In genomic region chr11:124745835-124746620, GRCh38 we compare ENCODE assay signal across 8 cellular contexts. TPM values are rescaled to one million over a fixed set of nuclear protein-coding genes. Genes with fewer than 3 reads are reported as not detected.
DNase-seq lines count a peak whose midpoint lies in the region; ATAC-seq and TF ChIP-seq lines count a peak whose summit lies in the region.

No MANE protein-coding gene starts in this region.

- peaks cover 9% of the 10 kb centered on the region for H3K36me3 Mint-ChIP-seq in Caco-2 (ENCODE audit: insufficient read depth, unreplicated experiment)
- H3K36me3 Mint-ChIP-seq in activated naive CD8-positive, alpha-beta T cell treated with anti-CD3 and anti-CD28 coated beads for 36 hours, result no peaks in the 10 kb centered on the region

- H3K9me3 Mint-ChIP-seq in Caco-2 (ENCODE audit: unreplicated experiment), result no peaks in the 10 kb centered on the region
- H3K9me3 Mint-ChIP-seq in activated naive CD8-positive, alpha-beta T cell treated with anti-CD3 and anti-CD28 coated beads for 36 hours, result no peaks in the 10 kb centered on the region

- peaks cover 25% of the 10 kb centered on the region for H3K4me1 ChIP-seq in Caco-2

- peaks cover 2% of the 10 kb centered on the region; the same call in 1 of the 2 replicates for H3K27me3 ChIP-seq in Caco-2 (replicated peaks; ENCODE audit: control insufficient read depth, insufficient read depth, low read length)

- H3K27me3 Mint-ChIP-seq in Caco-2 (ENCODE audit: insufficient read depth, unreplicated experiment), result peaks cover 11% of the 10 kb centered on the region
- peaks cover 11% of the 10 kb centered on the region for H3K27me3 Mint-ChIP-seq in activated naive CD8-positive, alpha-beta T cell treated with anti-CD3 and anti-CD28 coated beads for 36 hours

- peak overlapping the region; percentile 84 for H3K4me3 Mint-ChIP-seq in Caco-2 (ENCODE audit: unreplicated experiment)
- H3K4me3 Mint-ChIP-seq in activated naive CD8-positive, alpha-beta T cell treated with anti-CD3 and anti-CD28 coated beads for 36 hours, result peak overlapping the region; percentile 90

- peaks cover 17% of the 10 kb centered on the region for H3K4me1 Mint-ChIP-seq in Caco-2 (ENCODE audit: low read depth, unreplicated experiment)
- peaks cover 7% of the 10 kb centered on the region for H3K4me1 Mint-ChIP-seq in activated naive CD8-positive, alpha-beta T cell treated with anti-CD3 and anti-CD28 coated beads for 36 hours

- CTCF ChIA-PET in Caco-2 (lab: Charles Lee), result interaction anchor here (0.5 to 2.2 kb wide), 32 partner anchors 10 to 1567 kb away, joined by 3 to 71 read pairs (median 4); partner anchors contain the start of genes ESAM, MSANTD2, ROBO3 and SIAE

- H3K36me3 ChIP-seq in Caco-2 (ENCODE audit: control insufficient read depth, insufficient read depth, low read length), result no peaks in the 10 kb centered on the region

- POLR2A ChIA-PET in Caco-2 (lab: Charles Lee), result interaction anchor here (1.0 to 2.1 kb wide), 8 partner anchors 12 to 130 kb away, joined by 3 to 14 read pairs (median 6); partner anchors contain the start of genes MSANTD2, SIAE, SPA17 and TBRG1

- peak; percentile 45 to 58 for TF ChIP-seq CTCF in Caco-2 (IDR thresholded peaks at IDR 0.05; ENCODE audit: insufficient read depth in 1 of 2, low read depth in 1 of 2, low read length in 1 of 2, severe bottlenecking in 1 of 2, unreplicated experiment in 1 of 2)

- intact Hi-C loops in Caco-2 (cut with micrococcal nuclease; ENCODE audit: unreplicated experiment), result loop anchor here (1.0 kb wide), 4 partner anchors 21 to 91 kb away; no protein-coding TSS in a partner anchor

- H3K4me3 ChIP-seq in Caco-2 (ENCODE audit: low read depth, low read length), result peak overlapping the region; percentile 57

- H3K27ac Mint-ChIP-seq in Caco-2 (ENCODE audit: unreplicated experiment), result peak overlapping the region; percentile 60
- peak overlapping the region; percentile 82 for H3K27ac Mint-ChIP-seq in activated naive CD8-positive, alpha-beta T cell treated with anti-CD3 and anti-CD28 coated beads for 36 hours

- no peaks in the 10 kb centered on the region for H3K9me3 ChIP-seq in Caco-2

- ATAC-seq in GM21515 (IDR thresholded peaks at IDR 0.05; ENCODE audit: unreplicated experiment), result peak; percentile 18

- TSS peak; percentile 56 for BruUV-seq in Caco-2 (replicated peaks; lab: Mats Ljungman, UMichigan)

- DNase-seq in Caco-2 (peak; percentile 76 to 77), LoVo (ENCODE audit: low spot score) (peak; percentile 52), islet precursor cell (peak; percentile 74), SW 1271 (lab: John Stamatoyannopoulos, UW) (no peak), AML-193 (lab: John Stamatoyannopoulos, UW) (no peak)
- DNase-seq in activated naive CD8-positive, alpha-beta T cell treated with anti-CD3 and anti-CD28 coated beads for 36 hours, result peak; percentile 38
- DNase-seq in stimulated activated CD8-positive, alpha-beta memory T cell treated with anti-CD3 and anti-CD28 coated beads, Interleukin-4, amount 100 ng/mL, for 48 hours, result peak; percentile 66

RNA-seq across cellular contexts. Expression of gene VSIG2, which starts 6.0 kb away (rescaled TPM):
- total RNA-seq in Caco-2 (2022), result 0.28 TPM in 1 of 2 replicates, not detected in the other
- under 1 TPM; 0.18 to 0.31 TPM for total RNA-seq in activated naive CD8-positive, alpha-beta T cell treated with anti-CD3 and anti-CD28 coated beads for 36 hours

RNA-seq across cellular contexts. Expression of gene NRGN, which starts 6.3 kb away (rescaled TPM):
- 5.7 and 7.8 TPM in 2 replicates for total RNA-seq in Caco-2 (2022)
- 1 to 10 TPM; 7.8 to 8.1 TPM for total RNA-seq in activated naive CD8-positive, alpha-beta T cell treated with anti-CD3 and anti-CD28 coated beads for 36 hours

RNA-seq across cellular contexts. Expression of gene ESAM, which starts 16.1 kb away (rescaled TPM):
- 5.3 and 6.1 TPM in 2 replicates for total RNA-seq in Caco-2 (2022)
- total RNA-seq in activated naive CD8-positive, alpha-beta T cell treated with anti-CD3 and anti-CD28 coated beads for 36 hours, result 1 to 10 TPM; 1.1 TPM

RNA-seq across cellular contexts. Expression of gene MSANTD2, which starts 54.2 kb away (rescaled TPM):
- total RNA-seq in Caco-2 (2022), result 28.3 and 33.2 TPM in 2 replicates
- total RNA-seq in activated naive CD8-positive, alpha-beta T cell treated with anti-CD3 and anti-CD28 coated beads for 36 hours, result 1 to 10 TPM; 7.2 TPM

Comparison
In these comparisons a context has a peak if more than half of its experiments do, and no peak if none do; other contexts are left out.
1. DNase-seq: peak in Caco-2 (2 of 2), LoVo (single experiment), activated naive CD8-positive, alpha-beta T cell treated with anti-CD3 and anti-CD28 coated beads for 36 hours (single experiment), islet precursor cell (single experiment) and stimulated activated CD8-positive, alpha-beta memory T cell treated with anti-CD3 and anti-CD28 coated beads, Interleukin-4, amount 100 ng/mL, for 48 hours (single experiment); none in SW 1271 (0 of 2) and AML-193 (0 of 2).